ENCODE assay signal across 39 cellular contexts in the genomic region with DNA sequence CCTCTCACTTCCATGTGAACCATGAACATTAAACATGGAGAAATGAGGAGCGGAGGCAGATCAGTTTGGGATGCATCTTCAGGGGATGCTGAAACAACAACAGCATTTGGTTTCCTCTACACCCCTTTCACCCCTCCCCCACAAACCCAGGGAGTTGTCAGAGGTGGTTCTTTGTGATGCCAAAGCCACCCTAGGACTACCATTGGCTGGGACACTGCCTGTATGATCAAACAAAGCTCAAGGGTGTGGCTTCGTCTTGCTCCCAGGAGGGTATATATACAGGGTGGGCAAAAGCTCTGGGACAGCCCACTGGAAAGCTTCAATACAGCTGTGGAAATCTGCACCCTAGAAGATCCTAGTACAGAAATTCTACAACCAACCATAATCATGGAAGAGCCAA. TPM values are rescaled to one million over a fixed set of nuclear protein-coding genes. Genes with fewer than 3 reads are reported as not detected.
"Had no signal": no experiment of that assay in that cellular context is flagged by ENCODE, and none has a peak within 500 bp of the region (broad histone marks: within the 10 kb centered on the region; RNA-seq: fewer than 3 reads in every experiment).

A gene with protein sequence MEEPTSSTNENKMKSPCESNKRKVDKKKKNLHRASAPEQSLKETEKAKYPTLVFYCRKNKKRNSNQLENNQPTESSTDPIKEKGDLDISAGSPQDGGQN (plus strand): TSS at position 301 of the 400 bp plus-strand sequence. CDS start 87 bp downstream, at position 388.

- H3K27ac ChIP-seq: KMS-11 had no signal

- H3K36me3 ChIP-seq: MG63 had no signal

- H3K27me3 ChIP-seq: MG63 had no signal

- H3K4me3 ChIP-seq: MG63 had no signal

- DNase-seq: Karpas-422, Kasumi-1, MG63, MM.1S, MV-4-11, NCI-H1048, NCI-H1092, NCI-H1092 treated with DMSO at 0.1 percent for 48 hours, NCI-H1105, NCI-H1105 treated with DMSO at 0.1 percent for 48 hours, NCI-H1417, NCI-H1417 treated with DMSO at 0.1 percent for 48 hours, NCI-H1436, NCI-H1436 treated with DMSO at 0.1 percent for 48 hours, NCI-H146, NCI-H1694, NCI-H1694 treated with DMSO at 0.1 percent for 48 hours, NCI-H187, NCI-H187 treated with DMSO at 0.1 percent for 48 hours, NCI-H1930, NCI-H2029, NCI-H2029 treated with DMSO at 0.1 percent for 48 hours, NCI-H2081, NCI-H2081 treated with DMSO at 0.1 percent for 48 hours, NCI-H2107, NCI-H2171, NCI-H2171 treated with DMSO at 0.1 percent for 48 hours, NCI-H2227 treated with DMSO at 0.1 percent for 48 hours, NCI-H226, NCI-H345, NCI-H446, NCI-H446 treated with DMSO at 0.1 percent for 48 hours, NCI-H510A, NCI-H510A treated with DMSO at 0.1 percent for 48 hours, NCI-H524 had no signal

- H3K9ac ChIP-seq: KMS-11 had no signal

- H3K9me3 ChIP-seq: MG63 had no signal

- H3K4me2 ChIP-seq: KMS-11 had no signal

RNA-seq across cellular contexts. Expression of the gene that starts here (rescaled TPM):
- total RNA-seq: LHCN-M2, M059J, MCF 10A had no signal
